9 cellular contexts compared by ENCODE assay signal in genomic region chr10:24505759-24506158, GRCh38.
"Had no signal": no experiment of that assay in that cellular context is flagged by ENCODE, and none has a peak within 500 bp of the region (broad histone marks: within the 10 kb centered on the region; RNA-seq: fewer than 3 reads in every experiment).

No MANE protein-coding gene starts in this region.

- H3K27ac ChIP-seq: skin epidermis, transverse colon had no signal

- H3K9me3 ChIP-seq: transverse colon had no signal

- ATAC-seq: stimulated activated effector memory CD8-positive, alpha-beta T cell treated with anti-CD3 and anti-CD28 coated beads, Interleukin-12 subunit alpha, Interleukin-12 subunit beta, amount 100 ng/mL, for 72 hours had no signal

- FAIRE-seq: bronchial epithelial cell had no signal

- H3K27me3 ChIP-seq: transverse colon had no signal

- H3K4me3 ChIP-seq: skin epidermis, transverse colon had no signal

- DNase-seq: activated B cell treated with CpG ODN at 0.5 μM for 24 hours; activated CD4-positive, alpha-beta T cell treated with anti-CD3 and anti-CD28 coated beads, Interleukin-2, amount 50 U/mL, for 1 hour; activated naive CD4-positive, alpha-beta T cell treated with anti-CD3 and anti-CD28 coated beads, Interleukin-2, amount 50 U/mL, for 16 hours; mesendoderm; nephron progenitor cell; transverse colon had no signal
